Comparison of ENCODE assay signal across 8 cellular contexts in genomic region chr3:28726840-28727239, GRCh38.
A peak's percentile ranks its signal among the peaks of the same experiment; 100 is the strongest.
DNase-seq lines count a peak whose midpoint lies in the region; ATAC-seq and TF ChIP-seq lines count a peak whose summit lies in the region.

No MANE protein-coding gene starts in this region.

- no peak for TF ChIP-seq POLR2A in GM18505 (IDR thresholded peaks at IDR 0.05; ENCODE audit: borderline replicate concordance, extremely low read depth, insufficient read depth, insufficient read length)

- DNase-seq in AG10803 (ENCODE audit: low read depth) (peak; percentile 13), NCI-H460 (ENCODE audit: extremely low read depth, low read depth) (peak; percentile 48), dermis blood vessel endothelial cell (peak; percentile 69), mucosa of gallbladder (ENCODE audit: low spot score) (peak; percentile 48), Ammon's horn (ENCODE audit: low spot score) (no peak), dedifferentiated amniotic fluid mesenchymal stem cell (ENCODE audit: extremely low spot score) (no peak)

- peak; percentile 82 for ATAC-seq in GM18505 (IDR thresholded peaks at IDR 0.05; ENCODE audit: unreplicated experiment)
- peak; percentile 72 for ATAC-seq in HG03039 (IDR thresholded peaks at IDR 0.05; ENCODE audit: unreplicated experiment)

- TF ChIP-seq CTCF in AG10803 (conservative IDR thresholded peaks at IDR 0.05; ENCODE audit: low read length): peak; percentile 52

- no peak overlapping the region for H3K4me3 ChIP-seq in AG10803 (ENCODE audit: low read length)

Comparison
In these comparisons a context has a peak if more than half of its experiments do, and no peak if none do; other contexts are left out.
1. DNase-seq: peak in AG10803 (single experiment), NCI-H460 (single experiment), dermis blood vessel endothelial cell (single experiment) and mucosa of gallbladder (single experiment); none in Ammon's horn (single experiment) and dedifferentiated amniotic fluid mesenchymal stem cell (single experiment).